Comparison of ENCODE assay signal across 8 cellular contexts in the genomic region with DNA sequence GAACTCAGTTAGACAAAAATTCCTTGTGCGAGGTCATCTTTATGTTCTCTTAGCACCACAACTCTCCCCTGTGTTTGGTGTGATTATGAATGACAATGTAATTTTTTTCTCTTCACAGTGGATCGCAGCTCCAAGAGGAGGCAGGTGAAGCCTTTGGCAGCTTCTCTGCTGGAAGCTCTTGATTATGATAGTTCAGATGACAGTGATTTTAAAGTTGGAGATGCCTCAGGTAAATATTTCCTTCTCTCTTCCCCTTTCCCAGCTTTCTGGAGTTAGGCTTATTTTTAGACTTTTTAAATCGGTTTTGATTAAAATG. TPM values are rescaled to one million over a fixed set of nuclear protein-coding genes. Genes with fewer than 3 reads are reported as not detected.
DNase-seq lines count a peak whose midpoint lies in the region; ATAC-seq, FAIRE-seq and TF ChIP-seq lines count a peak whose summit lies in the region.

No MANE protein-coding gene starts in this region.

- peak overlapping the region; percentile 92 for H3K4me2 ChIP-seq in DND-41 (ENCODE audit: insufficient read depth, low read length)
- peak overlapping the region; percentile 91 for H3K4me2 ChIP-seq in HepG2 (ENCODE audit: low read depth, low read length)

- peak overlapping the region; percentile 85 to 98 (median 94) for H3K4me3 Mint-ChIP-seq in IgD-negative memory B cell
- peak overlapping the region; percentile 97 for H3K4me3 Mint-ChIP-seq in activated T-helper 1 cell treated with anti-CD3 and anti-CD28 coated beads, Interleukin-12 subunit alpha, Interleukin-12 subunit beta, Interleukin-2, Interleukin-4 antibody, amounts not matched to agents 30 ng/mL and 10 ng/mL and 1 ng/mL, durations not matched to agents 14 hours and 24 hours and 36 hours

- no TSS peak for BruUV-seq in HepG2 (replicated peaks; lab: Mats Ljungman, UMichigan)

- H3K4me1 ChIP-seq in DND-41 (ENCODE audit: insufficient read depth, low read length) = peaks cover 58% of the 10 kb centered on the region
- H3K4me1 ChIP-seq in HepG2 (ENCODE audit: insufficient read depth, low read length) = peaks cover 47% of the 10 kb centered on the region
- H3K4me1 ChIP-seq in uterus = peaks cover 0 to 4% of the 10 kb centered on the region in 2 donors

- no peaks in the 10 kb centered on the region; the same call in 1 of the 2 replicates for H4K20me1 ChIP-seq in DND-41 (ENCODE audit: insufficient read depth, low read length)
- H4K20me1 ChIP-seq in HepG2 (ENCODE audit: insufficient read depth, low read length) = no peaks in the 10 kb centered on the region

- 4% methylated on average over 3 of the region's 3 CpGs for WGBS in HepG2 (ENCODE audit: low lambda C conversion rate)

- DNase-seq in DND-41 = no peak
- no peak for DNase-seq in activated T-helper 1 cell treated with anti-CD3 and anti-CD28 coated beads, Interleukin-12 subunit alpha, Interleukin-12 subunit beta, Interleukin-2, Interleukin-4 antibody, amounts not matched to agents 30 ng/mL and 10 ng/mL and 1 ng/mL, durations not matched to agents 14 hours and 24 hours and 36 hours (ENCODE audit: low spot score)
- DNase-seq in HepG2 (ENCODE audit: low spot score) = peak; percentile 15
- no peak for DNase-seq in uterus
- no peak for DNase-seq in SIG-M5 (lab: John Stamatoyannopoulos, UW)

- H3K27me3 ChIP-seq in DND-41 (ENCODE audit: insufficient read depth, low read length, poor library complexity) = no peaks in the 10 kb centered on the region
- no peaks in the 10 kb centered on the region; a peak in 1 of 5 replicates for H3K27me3 ChIP-seq in HepG2 (ENCODE audit: control insufficient read depth in 1 of 2, insufficient read depth in 2 of 2, low read length in 2 of 2)
- no peaks in the 10 kb centered on the region for H3K27me3 ChIP-seq in uterus

- peaks cover 17 to 32% (median 21%) of the 10 kb centered on the region in 3 donors for H3K4me1 Mint-ChIP-seq in IgD-negative memory B cell
- H3K4me1 Mint-ChIP-seq in activated T-helper 1 cell treated with anti-CD3 and anti-CD28 coated beads, Interleukin-12 subunit alpha, Interleukin-12 subunit beta, Interleukin-2, Interleukin-4 antibody, amounts not matched to agents 30 ng/mL and 10 ng/mL and 1 ng/mL, durations not matched to agents 14 hours and 24 hours and 36 hours (ENCODE audit: low read depth) = peaks cover 48% of the 10 kb centered on the region

- FAIRE-seq in HepG2 (lab: Jason Lieb, UNC) = no peak

- TF ChIP-seq RAD21 in HepG2 (CRISPR knock-in tag; IDR thresholded peaks at IDR 0.05) = no peak

- no peaks in the 10 kb centered on the region for H3K27me3 Mint-ChIP-seq in IgD-negative memory B cell
- peaks cover 2% of the 10 kb centered on the region for H3K27me3 Mint-ChIP-seq in activated T-helper 1 cell treated with anti-CD3 and anti-CD28 coated beads, Interleukin-12 subunit alpha, Interleukin-12 subunit beta, Interleukin-2, Interleukin-4 antibody, amounts not matched to agents 30 ng/mL and 10 ng/mL and 1 ng/mL, durations not matched to agents 14 hours and 24 hours and 36 hours (ENCODE audit: insufficient read depth)

- intact Hi-C loops in activated T-helper 1 cell treated with anti-CD3 and anti-CD28 coated beads, Interleukin-12 subunit alpha, Interleukin-12 subunit beta, Interleukin-2, Interleukin-4 antibody, amounts not matched to agents 30 ng/mL and 10 ng/mL and 1 ng/mL, durations not matched to agents 14 hours and 24 hours and 36 hours (cut with micrococcal nuclease) = loop anchor here (5.0 kb wide), 1 partner anchor 218 kb away; no protein-coding TSS in a partner anchor
- intact Hi-C loops in HepG2 (cut with micrococcal nuclease; ENCODE audit: unreplicated experiment) (no loop called here), uterus (cut with DNase I; ENCODE audit: low total_unique reads) (no loop called here)

- CTCF ChIA-PET in HepG2 (lab: Yijun Ruan, JAX; ENCODE audit: low intra/inter-chr PET ratio, low total read pairs) = no interaction called here

- H3K9me3 ChIP-seq in DND-41 (ENCODE audit: insufficient read depth, low read length, severe bottlenecking) (no peaks in the 10 kb centered on the region), HepG2 (ENCODE audit: low read length) (no peaks in the 10 kb centered on the region), uterus (no peaks in the 10 kb centered on the region)

- H3K4me3 ChIP-seq in DND-41 (ENCODE audit: low read depth in 1 of 2, low read length in 2 of 2) = peak overlapping the region; percentile 96 to 98
- peak overlapping the region; percentile 66 to 88 (median 85) for H3K4me3 ChIP-seq in HepG2 (replicated peaks in 1 of 3; ENCODE audit: insufficient read depth in 1 of 3, low read depth in 2 of 3, low read length in 3 of 3)
- H3K4me3 ChIP-seq in uterus = peak overlapping the region; percentile 78 to 86

- POLR2A ChIA-PET in HepG2 (lab: Yijun Ruan, JAX) = interaction anchor here (1.0 to 2.8 kb wide), 7 partner anchors 10 to 35 kb away, joined by 4 to 85 read pairs (median 8); a partner anchor contains a TSS

- TF ChIP-seq CTCF in DND-41 (IDR thresholded peaks at IDR 0.05; ENCODE audit: borderline replicate concordance, extremely low read depth, low read length, poor library complexity, severe bottlenecking) (no peak), HepG2 (CRISPR knock-in tag; IDR thresholded peaks at IDR 0.05) (0 out of 2 replicates have a peak, but pooled peaks have one; percentile 3), uterus (IDR thresholded peaks at IDR 0.05) (no peak)

- peaks cover 8% of the 10 kb centered on the region for H3K36me3 Mint-ChIP-seq in IgD-negative memory B cell
- H3K36me3 Mint-ChIP-seq in activated T-helper 1 cell treated with anti-CD3 and anti-CD28 coated beads, Interleukin-12 subunit alpha, Interleukin-12 subunit beta, Interleukin-2, Interleukin-4 antibody, amounts not matched to agents 30 ng/mL and 10 ng/mL and 1 ng/mL, durations not matched to agents 14 hours and 24 hours and 36 hours (ENCODE audit: low read depth) = peaks cover 28% of the 10 kb centered on the region

- ATAC-seq in DND-41 (ENCODE audit: insufficient read depth, low read depth) (no peak), HepG2 (no peak), GM21526 (IDR thresholded peaks at IDR 0.05; ENCODE audit: low FRiP score, unreplicated experiment) (no peak), HG03442 (IDR thresholded peaks at IDR 0.05; ENCODE audit: unreplicated experiment) (no peak)

- in situ Hi-C loops in HepG2 (cut with HindIII; ENCODE audit: extremely low pct_ligation_motif_present, low pct_unique_long_range_greater_than_20kb) = no loop called here

- peak overlapping the region; percentile 98 for H3K9ac ChIP-seq in DND-41 (ENCODE audit: low read depth, low read length)
- peak overlapping the region; percentile 94 for H3K9ac ChIP-seq in HepG2 (ENCODE audit: insufficient read depth, low read depth, low read length)

- H3K36me3 ChIP-seq in DND-41 (ENCODE audit: insufficient read depth, low read length) (peaks cover 24% of the 10 kb centered on the region), HepG2 (replicated peaks in 1 of 2; ENCODE audit: control insufficient read depth in 1 of 2, insufficient read depth in 2 of 2, low read length in 2 of 2) (peaks cover 0 to 10% of the 10 kb centered on the region in 2 experiments; a peak in 1 of 5 replicates), uterus (no peaks in the 10 kb centered on the region)

- TF ChIP-seq POLR2A in HepG2 (IDR thresholded peaks at IDR 0.05; ENCODE audit: insufficient read depth in 1 of 2, low read depth in 2 of 2, low read length in 2 of 2) = no peak
- no peak for TF ChIP-seq POLR2A in uterus (IDR thresholded peaks at IDR 0.05)

- peak overlapping the region; percentile 26 to 88 (median 59) for H3K27ac Mint-ChIP-seq in IgD-negative memory B cell
- H3K27ac Mint-ChIP-seq in activated T-helper 1 cell treated with anti-CD3 and anti-CD28 coated beads, Interleukin-12 subunit alpha, Interleukin-12 subunit beta, Interleukin-2, Interleukin-4 antibody, amounts not matched to agents 30 ng/mL and 10 ng/mL and 1 ng/mL, durations not matched to agents 14 hours and 24 hours and 36 hours = peak overlapping the region; percentile 90

- H2AFZ ChIP-seq in DND-41 (ENCODE audit: low read depth, low read length) = peak overlapping the region; percentile 88
- no peak overlapping the region for H2AFZ ChIP-seq in HepG2 (ENCODE audit: low read length)

- H3K27ac ChIP-seq in DND-41 (ENCODE audit: low read length) (peak overlapping the region; percentile 91), HepG2 (ENCODE audit: extremely low read length, insufficient read depth, low read length) (peak overlapping the region; percentile 99), uterus (peak overlapping the region in 1 of 2 donors; percentile 79)

- TF ChIP-seq EP300 in HepG2 (IDR thresholded peaks at IDR 0.05; ENCODE audit: low read depth in 2 of 2, low read length in 2 of 2) (no peak), HepG2 (CRISPR knock-in tag; IDR thresholded peaks at IDR 0.05; ENCODE audit: borderline replicate concordance) (no peak)

- H3K9me3 Mint-ChIP-seq in IgD-negative memory B cell = peaks cover 0 to 2% (median 0%) of the 10 kb centered on the region in 3 donors
- no peaks in the 10 kb centered on the region for H3K9me3 Mint-ChIP-seq in activated T-helper 1 cell treated with anti-CD3 and anti-CD28 coated beads, Interleukin-12 subunit alpha, Interleukin-12 subunit beta, Interleukin-2, Interleukin-4 antibody, amounts not matched to agents 30 ng/mL and 10 ng/mL and 1 ng/mL, durations not matched to agents 14 hours and 24 hours and 36 hours

- peaks cover 60% of the 10 kb centered on the region for H3K79me2 ChIP-seq in DND-41 (ENCODE audit: insufficient read depth, low read length)
- peaks cover 54% of the 10 kb centered on the region for H3K79me2 ChIP-seq in HepG2 (ENCODE audit: insufficient read depth, low read length)

RNA-seq across cellular contexts. Expression of a gene that starts 1.0 kb away (rescaled TPM):
- polyA plus RNA-seq in IgD-negative memory B cell (11.9 TPM), HepG2 (2011; rRNA removed) (17.2 and 18.9 TPM in 2 replicates)
- 42.9 and 43.8 TPM in 2 replicates for total RNA-seq in activated T-helper 1 cell treated with anti-CD3 and anti-CD28 coated beads, Interleukin-12 subunit alpha, Interleukin-12 subunit beta, Interleukin-2, Interleukin-4 antibody, amounts not matched to agents 30 ng/mL and 10 ng/mL and 1 ng/mL, durations not matched to agents 14 hours and 24 hours and 36 hours
- total RNA-seq in HepG2 (2016; rRNA removed; fragmentation: Illumina TruSeq; extraction: Trizol) (68.7 and 70.9 TPM in 2 replicates), uterus (100 to 1,000 TPM in 1 of 4 donors, 10 to 100 TPM in 3; 34.1 to 161 (median 52.5) TPM)
- 31.3 and 38.5 TPM in 2 replicates for total RNA-seq in HepG2 (2016; cell fraction: cytosol; rRNA removed; fragmentation: Illumina TruSeq; extraction: Trizol; ENCODE audit: low read depth)
- total RNA-seq in HepG2 (2016; cell fraction: insoluble cytoplasmic fraction; rRNA removed; fragmentation: Illumina TruSeq; extraction: Trizol) = 64.2 and 75.5 TPM in 2 replicates
- total RNA-seq in HepG2 (2016; cell fraction: membrane; rRNA removed; fragmentation: Illumina TruSeq; extraction: Trizol) = 23.9 and 24.4 TPM in 2 replicates
- total RNA-seq in HepG2 (2016; cell fraction: nucleus; rRNA removed; fragmentation: Illumina TruSeq; extraction: Trizol) = 135 and 151 TPM in 2 replicates
- 7.8 and 12.6 TPM in 2 replicates for polyA plus RNA-seq in HepG2 (2011; cell fraction: cytosol; rRNA removed)
- 14.0 and 22.1 TPM in 2 replicates for polyA plus RNA-seq in HepG2 (2011; cell fraction: nucleus; rRNA removed)
- 21.4 and 24.8 TPM in 2 replicates for polyA plus RNA-seq in HepG2 (2012)
- 4.1 and 4.2 TPM in 2 replicates for polyA plus RNA-seq in HepG2 (2016; cell fraction: cytosol; fragmentation: Illumina TruSeq; extraction: Trizol; ENCODE audit: low read depth)
- 59.1 and 71.5 TPM in 2 replicates for polyA plus RNA-seq in HepG2 (2016; cell fraction: insoluble cytoplasmic fraction; fragmentation: Illumina TruSeq; extraction: Trizol; ENCODE audit: low read depth)
- polyA plus RNA-seq in HepG2 (2016; cell fraction: membrane; fragmentation: Illumina TruSeq; extraction: Trizol; ENCODE audit: low read depth) = 7.1 and 7.7 TPM in 2 replicates
- 57.6 and 63.1 TPM in 2 replicates for polyA plus RNA-seq in HepG2 (2016; cell fraction: nucleus; fragmentation: Illumina TruSeq; extraction: Trizol; ENCODE audit: insufficient read depth, low read depth)
- 12.5 and 23.0 TPM in 2 replicates for polyA minus RNA-seq in HepG2 (2011; rRNA and poly(A)+ RNA removed; ENCODE audit: low replicate concordance)
- 10.9 and 16.9 TPM in 2 replicates for polyA minus RNA-seq in HepG2 (2011; cell fraction: cytosol; rRNA and poly(A)+ RNA removed)
- 221 and 230 TPM in 2 replicates for polyA minus RNA-seq in HepG2 (2011; cell fraction: nucleus; rRNA and poly(A)+ RNA removed)
